In genomic region chr20:371755-372542, GRCh38 we compare ENCODE assay signal across 1 cellular context.
TF ChIP-seq lines count a peak whose summit lies in the region.

No MANE protein-coding gene starts in this region.

TF ChIP-seq in H1, 55 proteins besides CTCF, POLR2A, EP300 and RAD21:
- TF ChIP-seq CEBPB (IDR thresholded peaks at IDR 0.05; ENCODE audit: low read depth, low read length) (peak; percentile 84), BRCA1 (IDR thresholded peaks at IDR 0.05; ENCODE audit: low read depth, low read length) (no peak)
